ENCODE assay signal across 9 cellular contexts in the genomic region with DNA sequence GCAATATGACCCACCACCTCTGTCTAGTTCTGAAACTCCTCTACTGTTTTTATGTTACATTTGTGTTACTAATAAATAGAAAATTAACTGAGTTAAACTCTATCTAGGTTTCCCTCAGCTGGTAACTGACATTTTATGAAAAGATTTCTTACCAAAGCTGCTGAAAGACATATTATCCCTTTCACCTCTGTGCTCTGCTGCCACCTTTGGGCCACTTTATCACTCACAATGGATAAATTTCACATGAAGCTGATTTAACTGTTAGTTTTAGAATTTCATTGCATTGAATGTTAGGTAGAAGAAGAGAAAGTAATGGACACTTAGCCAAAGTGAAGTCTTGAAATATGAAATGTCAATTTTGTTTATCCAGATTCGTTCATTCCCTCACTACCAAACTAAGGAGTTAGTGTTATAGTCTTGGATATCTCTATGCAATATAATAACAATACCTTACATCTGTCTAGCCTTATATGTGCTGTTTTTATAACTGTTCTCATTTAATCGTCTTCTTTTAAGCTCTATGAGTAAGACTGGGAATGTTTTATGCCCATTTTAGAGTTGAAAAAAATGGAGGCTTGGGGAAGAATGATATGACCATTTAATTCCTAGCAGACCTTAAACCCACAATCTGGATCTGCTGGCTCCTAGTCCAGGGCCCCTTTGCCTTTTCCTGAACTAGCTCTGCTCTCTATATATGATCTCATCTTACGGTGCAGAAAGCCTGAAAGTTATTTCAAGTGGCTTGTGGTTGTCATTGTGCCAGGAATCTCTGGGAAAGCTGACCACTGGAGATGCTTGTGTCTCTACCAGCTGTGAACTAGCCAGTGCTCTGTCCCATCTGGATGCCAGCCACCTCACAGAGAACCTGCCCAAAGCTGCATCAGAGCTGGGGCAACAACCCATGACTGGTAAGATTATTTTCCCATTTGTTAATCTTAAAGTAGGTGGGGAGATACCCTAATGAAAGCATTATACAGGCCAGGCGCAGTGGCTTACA.
DNase-seq lines count a peak whose midpoint lies in the region; ATAC-seq, FAIRE-seq and TF ChIP-seq lines count a peak whose summit lies in the region.
"Had no signal": no experiment of that assay in that cellular context is flagged by ENCODE, and none has a peak within 500 bp of the region (broad histone marks: within the 10 kb centered on the region; RNA-seq: fewer than 3 reads in every experiment).

No MANE protein-coding gene starts in this region.

- H3K79me2 ChIP-seq in mammary epithelial cell (ENCODE audit: insufficient read depth, low read length), result no peaks in the 10 kb centered on the region

- H3K4me1 ChIP-seq in mammary epithelial cell (ENCODE audit: insufficient read depth, low read length) (peaks cover under 1% of the 10 kb centered on the region), testis (peaks cover 2% of the 10 kb centered on the region)

- H3K4me3 ChIP-seq in mammary epithelial cell (replicated peaks in 1 of 3; ENCODE audit: insufficient read depth in 1 of 3, low read depth in 2 of 3, low read length in 3 of 3) (no peak overlapping the region), testis (no peak overlapping the region)

- no peaks in the 10 kb centered on the region for H3K4me1 Mint-ChIP-seq in activated naive CD8-positive, alpha-beta T cell treated with anti-CD3 and anti-CD28 coated beads, Interleukin-2, amount 50 U/mL, for 24 hours
- H3K4me1 Mint-ChIP-seq in activated naive CD8-positive, alpha-beta T cell treated with anti-CD3 and anti-CD28 coated beads for 36 hours, result peaks cover 2% of the 10 kb centered on the region

- TF ChIP-seq CTCF in mammary epithelial cell (conservative IDR thresholded peaks at IDR 0.05 in 1 of 2, IDR thresholded peaks at IDR 0.05 in 1 of 2; ENCODE audit: extremely low read depth in 1 of 2, insufficient read depth in 1 of 2, low read depth in 1 of 2, low read length in 2 of 2), result peak; percentile 73 to 79
- peak; percentile 59 to 75 (median 69) for TF ChIP-seq CTCF in testis (IDR thresholded peaks at IDR 0.05)

- H3K9me3 Mint-ChIP-seq in activated naive CD8-positive, alpha-beta T cell treated with anti-CD3 and anti-CD28 coated beads, Interleukin-2, amount 50 U/mL, for 24 hours, result no peaks in the 10 kb centered on the region
- H3K9me3 Mint-ChIP-seq in activated naive CD8-positive, alpha-beta T cell treated with anti-CD3 and anti-CD28 coated beads for 36 hours, result no peaks in the 10 kb centered on the region

- no TSS peak for BruUV-seq in mammary epithelial cell (replicated peaks; lab: Mats Ljungman, UMichigan)

- CTCF ChIA-PET in mammary epithelial cell (lab: Charles Lee; ENCODE audit: low non-redundant PET), result interaction anchor here (0.5 to 1.1 kb wide), 5 partner anchors 32 to 545 kb away, joined by 3 to 15 read pairs (median 6); partner anchors contain the start of genes C5orf22 and DROSHA

- no peaks in the 10 kb centered on the region for H3K9me3 ChIP-seq in mammary epithelial cell (replicated peaks; ENCODE audit: insufficient read depth, low read length)
- no peaks in the 10 kb centered on the region for H3K9me3 ChIP-seq in testis

- peak; percentile 40 for DNase-seq in activated naive CD8-positive, alpha-beta T cell treated with anti-CD3 and anti-CD28 coated beads, Interleukin-2, amount 50 U/mL, for 24 hours
- DNase-seq in activated naive CD8-positive, alpha-beta T cell treated with anti-CD3 and anti-CD28 coated beads for 36 hours, result no peak
- DNase-seq in KBM-7 (peak; percentile 49), RCC 7860 (ENCODE audit: low spot score) (peak; percentile 63), mammary epithelial cell (peak; percentile 39), kidney tubule cell (ENCODE audit: low spot score) (peak; percentile 67), testis (peak; percentile 75)

- no peaks in the 10 kb centered on the region for H3K36me3 ChIP-seq in mammary epithelial cell (ENCODE audit: insufficient read depth, low read length)
- H3K36me3 ChIP-seq in testis (ENCODE audit: low read depth, missing control alignments), result no peaks in the 10 kb centered on the region

- H3K36me3 Mint-ChIP-seq in activated naive CD8-positive, alpha-beta T cell treated with anti-CD3 and anti-CD28 coated beads, Interleukin-2, amount 50 U/mL, for 24 hours (ENCODE audit: low read depth), result no peaks in the 10 kb centered on the region
- H3K36me3 Mint-ChIP-seq in activated naive CD8-positive, alpha-beta T cell treated with anti-CD3 and anti-CD28 coated beads for 36 hours, result no peaks in the 10 kb centered on the region

- H3K4me2 ChIP-seq in mammary epithelial cell (ENCODE audit: insufficient read depth, low read depth, low read length), result no peak overlapping the region

- no peak overlapping the region for H3K9ac ChIP-seq in mammary epithelial cell (ENCODE audit: insufficient read depth, low read length)

- H2AFZ ChIP-seq in mammary epithelial cell (ENCODE audit: low read depth, low read length), result no peak overlapping the region

- ATAC-seq in activated naive CD8-positive, alpha-beta T cell treated with anti-CD3 and anti-CD28 coated beads, Interleukin-2, amount 50 U/mL, for 24 hours, result no peak
- no peak for ATAC-seq in activated CD4-positive, CD25-positive, alpha-beta regulatory T cell treated with anti-CD3 and anti-CD28 coated beads, Interleukin-2, amount 50 U/mL, for 24 hours

- 23% methylated on average over 4 of the region's 4 CpGs for WGBS in mammary epithelial cell (ENCODE audit: low coverage, missing lambda C conversion rate)
- 63 to 65% methylated on average over 4 of the region's 4 CpGs for WGBS in testis, 2 donors

- no peaks in the 10 kb centered on the region for H3K27me3 Mint-ChIP-seq in activated naive CD8-positive, alpha-beta T cell treated with anti-CD3 and anti-CD28 coated beads, Interleukin-2, amount 50 U/mL, for 24 hours
- no peaks in the 10 kb centered on the region for H3K27me3 Mint-ChIP-seq in activated naive CD8-positive, alpha-beta T cell treated with anti-CD3 and anti-CD28 coated beads for 36 hours

- H3K4me3 Mint-ChIP-seq in activated naive CD8-positive, alpha-beta T cell treated with anti-CD3 and anti-CD28 coated beads, Interleukin-2, amount 50 U/mL, for 24 hours, result no peak overlapping the region
- H3K4me3 Mint-ChIP-seq in activated naive CD8-positive, alpha-beta T cell treated with anti-CD3 and anti-CD28 coated beads for 36 hours, result no peak overlapping the region

- H3K27ac ChIP-seq in mammary epithelial cell (ENCODE audit: insufficient read depth, low read depth, low read length) (no peak overlapping the region), testis (no peak overlapping the region)

- in situ Hi-C loops in KBM-7 (cut with MboI; ENCODE audit: low pct_unique_long_range_greater_than_20kb, low sequenced_read_pairs), result loop anchor here (25.0 kb wide), 1 partner anchor 515 kb away; no protein-coding TSS in a partner anchor
- in situ Hi-C loops in mammary epithelial cell (cut with MboI; ENCODE audit: low sequenced_read_pairs in 2 of 2), result loop anchor here (5.0 to 10.0 kb wide), 2 partner anchors 252 to 255 kb away; no protein-coding TSS in a partner anchor

- TF ChIP-seq POLR2A in testis (IDR thresholded peaks at IDR 0.05), result no peak

- intact Hi-C loops in mammary epithelial cell (cut with micrococcal nuclease) (loop anchor here (1.0 kb wide), 3 partner anchors 148 to 496 kb away; no protein-coding TSS in a partner anchor), testis (cut with DNase I; ENCODE audit: low total_unique reads) (no loop called here)

- peak; percentile 91 for FAIRE-seq in RCC 7860 (lab: Jason Lieb, UNC)
- FAIRE-seq: colon had no signal

- H3K27ac Mint-ChIP-seq in activated naive CD8-positive, alpha-beta T cell treated with anti-CD3 and anti-CD28 coated beads, Interleukin-2, amount 50 U/mL, for 24 hours, result no peak overlapping the region
- no peak overlapping the region for H3K27ac Mint-ChIP-seq in activated naive CD8-positive, alpha-beta T cell treated with anti-CD3 and anti-CD28 coated beads for 36 hours

- H3K27me3 ChIP-seq in mammary epithelial cell (ENCODE audit: insufficient read depth, low read length), result no peaks in the 10 kb centered on the region
- no peaks in the 10 kb centered on the region for H3K27me3 ChIP-seq in testis

- H4K20me1 ChIP-seq in mammary epithelial cell (ENCODE audit: insufficient read depth, low read length), result no peaks in the 10 kb centered on the region

- dilution Hi-C loops in mammary epithelial cell (cut with HindIII; ENCODE audit: low sequenced_read_pairs), result no loop called here
